21 cellular contexts compared by ENCODE assay signal in genomic region chr1:89939059-89939570, GRCh38. TPM values are rescaled to one million over a fixed set of nuclear protein-coding genes. Genes with fewer than 3 reads are reported as not detected.
A peak's percentile ranks its signal among the peaks of the same experiment; 100 is the strongest.
DNase-seq lines count a peak whose midpoint lies in the region; ATAC-seq and TF ChIP-seq lines count a peak whose summit lies in the region.
"Had no signal": no experiment of that assay in that cellular context is flagged by ENCODE, and none has a peak within 500 bp of the region (broad histone marks: within the 10 kb centered on the region; RNA-seq: fewer than 3 reads in every experiment).

No MANE protein-coding gene starts in this region.

- CTCF ChIA-PET in WTC11 (lab: Charles Lee): no interaction called here

- H3K4me2 ChIP-seq in osteoblast (ENCODE audit: insufficient read depth, low read length): no peak overlapping the region

- no peaks in the 10 kb centered on the region for H3K9me3 Mint-ChIP-seq in WTC11
- H3K9me3 Mint-ChIP-seq: activated naive CD4-positive, alpha-beta T cell treated with anti-CD3 and anti-CD28 coated beads, Interleukin-2, amount 50 U/mL, for 72 hours; mesothelial cell of epicardium had no signal

- no peaks in the 10 kb centered on the region for H3K27me3 ChIP-seq in osteoblast (ENCODE audit: insufficient read depth, low read length)
- H3K27me3 ChIP-seq: heart right ventricle had no signal

- H3K36me3 ChIP-seq in osteoblast (ENCODE audit: insufficient read depth, low read length): peaks cover 6% of the 10 kb centered on the region

- peaks cover 53% of the 10 kb centered on the region for H3K4me1 Mint-ChIP-seq in WTC11

- TF ChIP-seq CTCF in WTC11 (IDR thresholded peaks at IDR 0.05): no peak
- TF ChIP-seq CTCF in osteoblast (IDR thresholded peaks at IDR 0.05; ENCODE audit: extremely low read depth, low read depth, low read length): no peak

- peak; percentile 67 for DNase-seq in COLO829 (ENCODE audit: low spot score)
- DNase-seq in WTC11 (ENCODE audit: low spot score): no peak
- peak in 43 of 51 donors; percentile 4 to 89 (median 52) for DNase-seq in hypothalamus (lab: John Stamatoyannopoulos, UW)
- DNase-seq in osteoblast (ENCODE audit: insufficient read length, low spot score, missing footprints): no peak
- no peak for DNase-seq in islet precursor cell
- no peak for DNase-seq in glomerular visceral epithelial cell (ENCODE audit: extremely low spot score)
- DNase-seq in stimulated activated CD4-positive, alpha-beta T cell treated with anti-CD3 and anti-CD28 coated beads, Interleukin-2, amount 100 ng/mL, for 24 hours: no peak
- DNase-seq: activated CD4-positive, CD25-positive, alpha-beta regulatory T cell treated with anti-CD3 and anti-CD28 coated beads, Interleukin-2, amount 50 U/mL, for 72 hours; Calu3; effector CD4-positive, alpha-beta T cell; heart right ventricle; KG1; NCI-H2081; NCI-H526 treated with DMSO at 0.1 percent for 48 hours; occipital lobe; T-helper 9 cell had no signal

- no peaks in the 10 kb centered on the region for H3K79me2 ChIP-seq in osteoblast (ENCODE audit: insufficient read depth, low read length)

- ATAC-seq in WTC11: peak; percentile 45
- no peak for ATAC-seq in GM18873 (IDR thresholded peaks at IDR 0.05; ENCODE audit: low FRiP score, unreplicated experiment)
- ATAC-seq: activated naive CD4-positive, alpha-beta T cell treated with anti-CD3 and anti-CD28 coated beads, Interleukin-2, amount 50 U/mL, for 72 hours; HCT116 had no signal

- H3K4me3 ChIP-seq in osteoblast (ENCODE audit: insufficient read depth, low read length): no peak overlapping the region
- H3K4me3 ChIP-seq: heart right ventricle, SK-N-MC had no signal

- peaks cover 28% of the 10 kb centered on the region for H3K4me1 ChIP-seq in osteoblast (ENCODE audit: insufficient read depth, low read length)

- no peaks in the 10 kb centered on the region for H3K9me3 ChIP-seq in osteoblast (ENCODE audit: low read depth, low read length)
- H3K9me3 ChIP-seq: heart right ventricle had no signal

- H3K36me3 Mint-ChIP-seq in WTC11: peaks cover 16% of the 10 kb centered on the region

- POLR2A ChIA-PET in WTC11 (lab: Charles Lee): no interaction called here

- no peaks in the 10 kb centered on the region for H4K20me1 ChIP-seq in osteoblast (ENCODE audit: insufficient read depth, low read length)

- H3K27me3 Mint-ChIP-seq in WTC11 (ENCODE audit: low read depth): no peaks in the 10 kb centered on the region

- H3K27ac Mint-ChIP-seq in WTC11: peak overlapping the region; percentile 88
- H3K27ac Mint-ChIP-seq: activated naive CD4-positive, alpha-beta T cell treated with anti-CD3 and anti-CD28 coated beads, Interleukin-2, amount 50 U/mL, for 72 hours; mesothelial cell of epicardium had no signal

- H3K27ac ChIP-seq in osteoblast (ENCODE audit: low read depth, low read length): peak overlapping the region; percentile 36
- H3K27ac ChIP-seq: heart right ventricle, SK-N-MC had no signal

- H2AFZ ChIP-seq in osteoblast (ENCODE audit: low read length): no peak overlapping the region

- H3K4me3 Mint-ChIP-seq in WTC11: no peak overlapping the region
- H3K4me3 Mint-ChIP-seq: mesothelial cell of epicardium had no signal

TF ChIP-seq in WTC11, 78 proteins besides CTCF, POLR2A, EP300 and RAD21:
- TF ChIP-seq, protein P1, sequence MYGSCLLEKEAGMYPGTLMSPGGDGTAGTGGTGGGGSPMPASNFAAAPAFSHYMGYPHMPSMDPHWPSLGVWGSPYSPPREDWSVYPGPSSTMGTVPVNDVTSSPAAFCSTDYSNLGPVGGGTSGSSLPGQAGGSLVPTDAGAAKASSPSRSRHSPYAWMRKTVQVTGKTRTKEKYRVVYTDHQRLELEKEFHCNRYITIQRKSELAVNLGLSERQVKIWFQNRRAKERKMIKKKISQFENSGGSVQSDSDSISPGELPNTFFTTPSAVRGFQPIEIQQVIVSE (CRISPR knock-in tag; IDR thresholded peaks at IDR 0.05; ENCODE audit: borderline replicate concordance): no peak
- TF ChIP-seq, protein P2, sequence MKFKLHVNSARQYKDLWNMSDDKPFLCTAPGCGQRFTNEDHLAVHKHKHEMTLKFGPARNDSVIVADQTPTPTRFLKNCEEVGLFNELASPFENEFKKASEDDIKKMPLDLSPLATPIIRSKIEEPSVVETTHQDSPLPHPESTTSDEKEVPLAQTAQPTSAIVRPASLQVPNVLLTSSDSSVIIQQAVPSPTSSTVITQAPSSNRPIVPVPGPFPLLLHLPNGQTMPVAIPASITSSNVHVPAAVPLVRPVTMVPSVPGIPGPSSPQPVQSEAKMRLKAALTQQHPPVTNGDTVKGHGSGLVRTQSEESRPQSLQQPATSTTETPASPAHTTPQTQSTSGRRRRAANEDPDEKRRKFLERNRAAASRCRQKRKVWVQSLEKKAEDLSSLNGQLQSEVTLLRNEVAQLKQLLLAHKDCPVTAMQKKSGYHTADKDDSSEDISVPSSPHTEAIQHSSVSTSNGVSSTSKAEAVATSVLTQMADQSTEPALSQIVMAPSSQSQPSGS (CRISPR knock-in tag; IDR thresholded peaks at IDR 0.05; ENCODE audit: borderline replicate concordance, low read depth): no peak
- TF ChIP-seq FOXK1 (CRISPR knock-in tag; IDR thresholded peaks at IDR 0.05) (no peak), MLX (CRISPR knock-in tag; IDR thresholded peaks at IDR 0.05) (no peak), NR1H2 (CRISPR knock-in tag; IDR thresholded peaks at IDR 0.05) (no peak), PREB (CRISPR knock-in tag; IDR thresholded peaks at IDR 0.05; ENCODE audit: borderline replicate concordance) (no peak), OVOL2 (CRISPR knock-in tag; IDR thresholded peaks at IDR 0.05; ENCODE audit: borderline replicate concordance) (no peak), ETV6 (CRISPR knock-in tag; IDR thresholded peaks at IDR 0.05) (no peak), GRHL2 (CRISPR knock-in tag; IDR thresholded peaks at IDR 0.05; ENCODE audit: insufficient replicate concordance, severe bottlenecking) (no peak)
- TF ChIP-seq, protein P3, sequence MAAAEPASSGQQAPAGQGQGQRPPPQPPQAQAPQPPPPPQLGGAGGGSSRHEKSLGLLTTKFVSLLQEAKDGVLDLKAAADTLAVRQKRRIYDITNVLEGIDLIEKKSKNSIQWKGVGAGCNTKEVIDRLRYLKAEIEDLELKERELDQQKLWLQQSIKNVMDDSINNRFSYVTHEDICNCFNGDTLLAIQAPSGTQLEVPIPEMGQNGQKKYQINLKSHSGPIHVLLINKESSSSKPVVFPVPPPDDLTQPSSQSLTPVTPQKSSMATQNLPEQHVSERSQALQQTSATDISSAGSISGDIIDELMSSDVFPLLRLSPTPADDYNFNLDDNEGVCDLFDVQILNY (CRISPR knock-in tag; IDR thresholded peaks at IDR 0.05): no peak
TF ChIP-seq in WTC11: peak in this region for 0.

RNA-seq across cellular contexts. Expression of gene ZNF326, which starts 55.8 kb away (rescaled TPM):
- total RNA-seq in WTC11 (2021): 27.8 to 32.7 TPM (median 28.5 TPM) in 3 replicates
- total RNA-seq in osteoblast: 10.9 and 15.3 TPM in 2 replicates

Comparison
In these comparisons a context has a peak if more than half of its experiments do, and no peak if none do; other contexts are left out.
1. DNase-seq: peak in COLO829 (single experiment) and hypothalamus (43 of 51); none in WTC11 (single experiment), osteoblast (single experiment), islet precursor cell (single experiment), glomerular visceral epithelial cell (single experiment) and stimulated activated CD4-positive, alpha-beta T cell treated with anti-CD3 and anti-CD28 coated beads, Interleukin-2, amount 100 ng/mL, for 24 hours (0 of 2).